1 cellular context compared by ENCODE assay signal in the genomic region with DNA sequence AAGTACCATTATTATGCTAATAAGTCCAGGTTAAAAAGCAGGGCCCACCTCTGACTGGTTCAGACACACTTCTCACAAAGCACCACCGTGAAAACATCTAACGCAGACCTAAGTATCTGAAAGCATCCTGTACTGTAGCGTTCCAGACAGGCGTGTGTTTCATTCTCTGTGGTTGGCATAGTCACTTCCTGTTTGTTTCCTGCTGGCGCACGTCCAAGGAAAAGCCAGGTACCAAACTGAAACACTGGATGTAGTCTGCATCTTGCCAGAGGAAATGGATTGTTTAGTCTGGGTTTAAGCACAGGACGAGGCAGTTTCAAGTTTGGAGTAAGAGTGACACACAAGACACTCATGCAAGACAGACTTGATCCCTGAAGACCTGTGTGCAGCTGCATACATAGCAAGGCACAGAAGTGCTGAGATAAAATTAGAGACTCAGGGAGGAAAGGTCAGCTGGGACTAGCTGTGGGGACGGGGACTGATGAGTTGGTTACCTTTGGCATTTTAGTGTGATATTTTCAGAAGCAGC.
TF ChIP-seq lines count a peak whose summit lies in the region.

No MANE protein-coding gene starts in this region.

TF ChIP-seq in A549, 52 proteins besides CTCF, POLR2A, EP300 and RAD21 (continued from another document):
- TF ChIP-seq EHMT2 (IDR thresholded peaks at IDR 0.05; ENCODE audit: low read depth) (no peak), ZSCAN20 (CRISPR knock-in tag; IDR thresholded peaks at IDR 0.05) (no peak), RNF2 (IDR thresholded peaks at IDR 0.05; ENCODE audit: borderline replicate concordance, low read depth) (no peak), KDM1A (IDR thresholded peaks at IDR 0.05; ENCODE audit: low read depth) (no peak)
